Comparison of ENCODE assay signal across 2 cellular contexts in the genomic region with DNA sequence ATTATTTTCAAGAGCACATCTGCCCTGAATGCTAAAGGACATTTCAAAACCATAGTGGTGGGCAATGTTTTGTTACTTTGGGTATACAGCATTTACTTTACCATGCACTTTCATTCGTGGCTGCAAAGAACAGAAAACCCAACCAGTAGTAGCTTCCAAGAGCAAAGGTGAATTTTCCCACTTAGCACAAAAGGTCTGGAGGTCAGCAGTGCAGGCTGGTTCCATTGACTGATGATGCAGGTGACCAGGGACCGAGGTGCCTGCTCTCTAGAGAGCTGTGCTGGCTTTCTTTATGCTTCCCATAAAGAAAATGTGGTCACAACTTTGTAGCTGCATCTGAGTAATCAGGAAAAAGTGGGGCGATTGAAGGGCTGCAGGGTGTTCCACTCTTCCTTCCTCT.
TF ChIP-seq lines count a peak whose summit lies in the region.

No MANE protein-coding gene starts in this region.

TF ChIP-seq in liver, 16 proteins besides CTCF, POLR2A, EP300 and RAD21 (continued from another document):
- TF ChIP-seq MAX (IDR thresholded peaks at IDR 0.05), result peak; percentile 45
- peak; percentile 35 for TF ChIP-seq REST (IDR thresholded peaks at IDR 0.05)
- TF ChIP-seq FOXA2 (IDR thresholded peaks at IDR 0.05), result no peak
- peak; percentile 64 for TF ChIP-seq HNF4G (IDR thresholded peaks at IDR 0.05)
- TF ChIP-seq, protein P1, sequence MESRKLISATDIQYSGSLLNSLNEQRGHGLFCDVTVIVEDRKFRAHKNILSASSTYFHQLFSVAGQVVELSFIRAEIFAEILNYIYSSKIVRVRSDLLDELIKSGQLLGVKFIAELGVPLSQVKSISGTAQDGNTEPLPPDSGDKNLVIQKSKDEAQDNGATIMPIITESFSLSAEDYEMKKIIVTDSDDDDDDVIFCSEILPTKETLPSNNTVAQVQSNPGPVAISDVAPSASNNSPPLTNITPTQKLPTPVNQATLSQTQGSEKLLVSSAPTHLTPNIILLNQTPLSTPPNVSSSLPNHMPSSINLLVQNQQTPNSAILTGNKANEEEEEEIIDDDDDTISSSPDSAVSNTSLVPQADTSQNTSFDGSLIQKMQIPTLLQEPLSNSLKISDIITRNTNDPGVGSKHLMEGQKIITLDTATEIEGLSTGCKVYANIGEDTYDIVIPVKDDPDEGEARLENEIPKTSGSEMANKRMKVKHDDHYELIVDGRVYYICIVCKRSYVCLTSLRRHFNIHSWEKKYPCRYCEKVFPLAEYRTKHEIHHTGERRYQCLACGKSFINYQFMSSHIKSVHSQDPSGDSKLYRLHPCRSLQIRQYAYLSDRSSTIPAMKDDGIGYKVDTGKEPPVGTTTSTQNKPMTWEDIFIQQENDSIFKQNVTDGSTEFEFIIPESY (IDR thresholded peaks at IDR 0.05), result peak; percentile 52
- peak; percentile 82 for TF ChIP-seq YY1 (IDR thresholded peaks at IDR 0.05)
- no peak for TF ChIP-seq FOXA1 (IDR thresholded peaks at IDR 0.05)
- no peak for TF ChIP-seq ATF3 (IDR thresholded peaks at IDR 0.05)
- peak; percentile 96 for TF ChIP-seq NR2F2 (IDR thresholded peaks at IDR 0.05)
- no peak for TF ChIP-seq EGR1 (IDR thresholded peaks at IDR 0.05; ENCODE audit: low read depth in 2 of 2)
- TF ChIP-seq SP1 (IDR thresholded peaks at IDR 0.05), result peak; percentile 81
- TF ChIP-seq GABPA (IDR thresholded peaks at IDR 0.05 in 1 of 2, conservative IDR thresholded peaks at IDR 0.05 in 1 of 2), result no peak
- no peak for TF ChIP-seq TAF1 (conservative IDR thresholded peaks at IDR 0.05)

TF ChIP-seq in HepG2, 621 proteins besides CTCF, POLR2A, EP300 and RAD21 (continued from another document):
- TF ChIP-seq, protein P2, sequence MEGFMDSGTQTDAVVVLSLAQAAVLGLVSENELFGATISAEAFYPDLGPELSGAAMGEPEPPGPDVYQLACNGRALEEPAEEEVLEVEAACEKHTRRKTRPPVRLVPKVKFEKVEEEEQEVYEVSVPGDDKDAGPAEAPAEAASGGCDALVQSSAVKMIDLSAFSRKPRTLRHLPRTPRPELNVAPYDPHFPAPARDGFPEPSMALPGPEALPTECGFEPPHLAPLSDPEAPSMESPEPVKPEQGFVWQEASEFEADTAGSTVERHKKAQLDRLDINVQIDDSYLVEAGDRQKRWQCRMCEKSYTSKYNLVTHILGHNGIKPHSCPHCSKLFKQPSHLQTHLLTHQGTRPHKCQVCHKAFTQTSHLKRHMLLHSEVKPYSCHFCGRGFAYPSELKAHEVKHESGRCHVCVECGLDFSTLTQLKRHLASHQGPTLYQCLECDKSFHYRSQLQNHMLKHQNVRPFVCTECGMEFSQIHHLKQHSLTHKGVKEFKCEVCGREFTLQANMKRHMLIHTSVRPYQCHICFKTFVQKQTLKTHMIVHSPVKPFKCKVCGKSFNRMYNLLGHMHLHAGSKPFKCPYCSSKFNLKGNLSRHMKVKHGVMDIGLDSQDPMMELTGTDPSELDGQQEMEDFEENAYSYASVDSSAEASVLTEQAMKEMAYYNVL (CRISPR knock-in tag; IDR thresholded peaks at IDR 0.05; ENCODE audit: borderline replicate concordance), result no peak
- TF ChIP-seq PLRG1 (conservative IDR thresholded peaks at IDR 0.05), result no peak
- no peak for TF ChIP-seq HOXA9 (CRISPR knock-in tag; IDR thresholded peaks at IDR 0.05; ENCODE audit: borderline replicate concordance)
- no peak for TF ChIP-seq TCF12 (IDR thresholded peaks at IDR 0.05)
- TF ChIP-seq TCF12 (CRISPR knock-in tag; IDR thresholded peaks at IDR 0.05), result no peak
- TF ChIP-seq YEATS4 (CRISPR knock-in tag; IDR thresholded peaks at IDR 0.05; ENCODE audit: borderline replicate concordance), result no peak
- no peak for TF ChIP-seq RBM39 (IDR thresholded peaks at IDR 0.05; ENCODE audit: low read depth, low read length, poor library complexity, severe bottlenecking)
- TF ChIP-seq KDM5B (CRISPR knock-in tag; IDR thresholded peaks at IDR 0.05; ENCODE audit: borderline replicate concordance), result no peak
